1 cellular context compared by ENCODE assay signal in the genomic region with DNA sequence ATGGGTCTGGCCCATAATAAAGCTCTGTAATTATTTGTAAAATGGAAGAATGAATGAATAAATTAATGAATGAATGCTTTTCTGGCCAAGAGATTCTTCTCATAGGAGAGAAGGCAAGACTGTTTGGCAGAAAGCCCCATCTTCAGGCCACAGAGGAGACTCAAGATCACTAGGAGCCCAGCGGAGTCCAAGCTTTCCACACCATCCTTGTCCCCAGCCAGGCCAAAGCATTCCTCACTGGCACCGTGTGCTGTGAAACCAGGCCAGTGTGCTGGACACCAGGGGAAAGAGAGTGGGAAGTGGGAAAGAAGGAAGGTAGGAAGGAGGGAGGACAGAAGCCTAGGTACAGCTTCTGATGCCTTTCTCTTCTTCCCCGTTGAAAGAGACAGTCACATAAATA.
TF ChIP-seq lines count a peak whose summit lies in the region.

No MANE protein-coding gene starts in this region.

TF ChIP-seq in SK-N-SH treated with all-trans-retinoic acid at 6 μM for 48 hours, 23 proteins besides CTCF, POLR2A, EP300 and RAD21 (continued from another document):
- TF ChIP-seq, protein P1, sequence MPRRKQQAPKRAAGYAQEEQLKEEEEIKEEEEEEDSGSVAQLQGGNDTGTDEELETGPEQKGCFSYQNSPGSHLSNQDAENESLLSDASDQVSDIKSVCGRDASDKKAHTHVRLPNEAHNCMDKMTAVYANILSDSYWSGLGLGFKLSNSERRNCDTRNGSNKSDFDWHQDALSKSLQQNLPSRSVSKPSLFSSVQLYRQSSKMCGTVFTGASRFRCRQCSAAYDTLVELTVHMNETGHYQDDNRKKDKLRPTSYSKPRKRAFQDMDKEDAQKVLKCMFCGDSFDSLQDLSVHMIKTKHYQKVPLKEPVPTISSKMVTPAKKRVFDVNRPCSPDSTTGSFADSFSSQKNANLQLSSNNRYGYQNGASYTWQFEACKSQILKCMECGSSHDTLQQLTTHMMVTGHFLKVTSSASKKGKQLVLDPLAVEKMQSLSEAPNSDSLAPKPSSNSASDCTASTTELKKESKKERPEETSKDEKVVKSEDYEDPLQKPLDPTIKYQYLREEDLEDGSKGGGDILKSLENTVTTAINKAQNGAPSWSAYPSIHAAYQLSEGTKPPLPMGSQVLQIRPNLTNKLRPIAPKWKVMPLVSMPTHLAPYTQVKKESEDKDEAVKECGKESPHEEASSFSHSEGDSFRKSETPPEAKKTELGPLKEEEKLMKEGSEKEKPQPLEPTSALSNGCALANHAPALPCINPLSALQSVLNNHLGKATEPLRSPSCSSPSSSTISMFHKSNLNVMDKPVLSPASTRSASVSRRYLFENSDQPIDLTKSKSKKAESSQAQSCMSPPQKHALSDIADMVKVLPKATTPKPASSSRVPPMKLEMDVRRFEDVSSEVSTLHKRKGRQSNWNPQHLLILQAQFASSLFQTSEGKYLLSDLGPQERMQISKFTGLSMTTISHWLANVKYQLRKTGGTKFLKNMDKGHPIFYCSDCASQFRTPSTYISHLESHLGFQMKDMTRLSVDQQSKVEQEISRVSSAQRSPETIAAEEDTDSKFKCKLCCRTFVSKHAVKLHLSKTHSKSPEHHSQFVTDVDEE (CRISPR knock-in tag; IDR thresholded peaks at IDR 0.05), result no peak
- TF ChIP-seq BACH2 (CRISPR knock-in tag; IDR thresholded peaks at IDR 0.05; ENCODE audit: borderline replicate concordance) (no peak), OSR1 (CRISPR knock-in tag; IDR thresholded peaks at IDR 0.05) (no peak), PPARA (CRISPR knock-in tag; IDR thresholded peaks at IDR 0.05; ENCODE audit: borderline replicate concordance) (no peak), ZNF70 (CRISPR knock-in tag; IDR thresholded peaks at IDR 0.05) (no peak)
